Comparison of ENCODE assay signal across 16 cellular contexts in the genomic region with DNA sequence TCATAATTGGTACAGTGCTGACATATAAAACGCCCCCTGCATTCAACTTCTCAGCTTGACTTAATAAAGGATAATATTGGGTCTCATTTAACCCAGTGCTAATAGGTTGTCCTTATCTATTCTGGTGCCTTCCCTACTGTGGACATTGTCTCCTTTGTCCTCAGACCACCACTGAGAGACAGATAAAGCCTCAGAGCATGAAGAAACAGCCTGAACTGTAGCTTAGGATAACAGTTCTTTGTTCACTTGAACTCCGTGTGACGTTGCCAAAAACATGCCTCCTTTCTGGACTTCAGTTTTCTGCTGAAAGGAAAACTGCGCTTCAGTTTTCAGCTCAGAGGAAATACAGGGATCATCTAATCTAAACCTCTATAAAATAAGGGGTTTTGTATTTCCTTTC.
DNase-seq lines count a peak whose midpoint lies in the region; ATAC-seq lines count a peak whose summit lies in the region.
"Had no signal": no experiment of that assay in that cellular context is flagged by ENCODE, and none has a peak within 500 bp of the region (broad histone marks: within the 10 kb centered on the region; RNA-seq: fewer than 3 reads in every experiment).

No MANE protein-coding gene starts in this region.

- H4K91ac ChIP-seq in neuronal stem cell (ENCODE audit: low read depth, low read length, poor library complexity) = no peak overlapping the region

- ATAC-seq in GM18861 (IDR thresholded peaks at IDR 0.05; ENCODE audit: unreplicated experiment) = no peak
- ATAC-seq: PC-3 had no signal

- H3K4me2 ChIP-seq in neuronal stem cell (ENCODE audit: insufficient read depth, low read length, poor library complexity, severe bottlenecking) = no peak overlapping the region
- H3K4me2 ChIP-seq: KMS-11 had no signal

- H3K18ac ChIP-seq in neuronal stem cell (ENCODE audit: low read length) = no peak overlapping the region

- H3K79me1 ChIP-seq in neuronal stem cell (ENCODE audit: low read depth, low read length) = no peaks in the 10 kb centered on the region

- no peak overlapping the region for H3K14ac ChIP-seq in neuronal stem cell (ENCODE audit: low read length)

- H3K27ac ChIP-seq in neuronal stem cell (replicated peaks; ENCODE audit: low read length) = no peak overlapping the region
- H3K27ac ChIP-seq: C4-2B, KMS-11 had no signal

- no peak overlapping the region for H2AK5ac ChIP-seq in neuronal stem cell (ENCODE audit: low read depth, low read length)

- no peaks in the 10 kb centered on the region for H3K9me3 ChIP-seq in neuronal stem cell (replicated peaks in 1 of 2; ENCODE audit: control insufficient read depth in 2 of 2, insufficient read depth in 1 of 2, low read depth in 1 of 2, low read length in 2 of 2)

- peak overlapping the region; percentile 32 for H2AFZ ChIP-seq in neuronal stem cell (ENCODE audit: low read length)

- no peak overlapping the region for H3K4ac ChIP-seq in neuronal stem cell (ENCODE audit: low read length)

- DNase-seq in COLO829 (ENCODE audit: low spot score) = peak; percentile 89
- DNase-seq in NCI-H1930 (lab: John Stamatoyannopoulos, UW) = peak; percentile 56 to 76
- DNase-seq in foreskin melanocyte = peak; percentile 89
- no peak for DNase-seq in neuronal stem cell (ENCODE audit: low spot score)
- no peak for DNase-seq in mucosa of gallbladder (ENCODE audit: low spot score)
- no peak for DNase-seq in NCI-H2029 (lab: John Stamatoyannopoulos, UW)
- no peak for DNase-seq in activated effector memory CD4-positive, alpha-beta T cell treated with Interleukin-2 at 50 U/mL for 16 hours
- DNase-seq: COR-L47, GF-D8, NCI-H1048, NCI-H187, NCI-H774, PC-3 had no signal

- no peak overlapping the region for H2BK5ac ChIP-seq in neuronal stem cell (ENCODE audit: low read length)

- no peak overlapping the region for H2BK120ac ChIP-seq in neuronal stem cell (ENCODE audit: low read depth, low read length)

- WGBS in neuronal stem cell (ENCODE audit: extremely low coverage in 2 of 2, insufficient read length in 2 of 2, insufficient replicate concordance in 1 of 2), 2 donors = no CpG with 5 or more reads among the region's 4 CpGs

- no peaks in the 10 kb centered on the region for H3K27me3 ChIP-seq in neuronal stem cell (ENCODE audit: control insufficient read depth in 3 of 3, insufficient read depth in 3 of 3, low read depth in 1 of 3, low read length in 3 of 3)

- no peak overlapping the region for H2BK15ac ChIP-seq in neuronal stem cell (ENCODE audit: low read length)

- no peaks in the 10 kb centered on the region for H3K36me3 ChIP-seq in neuronal stem cell (replicated peaks in 1 of 2; ENCODE audit: control insufficient read depth in 2 of 2, insufficient read depth in 2 of 2, low read length in 2 of 2)

- no peak overlapping the region for H3K4me3 ChIP-seq in neuronal stem cell (ENCODE audit: low read length in 2 of 2)

- H2BK12ac ChIP-seq in neuronal stem cell (ENCODE audit: low read length) = no peak overlapping the region

- no peak overlapping the region for H3K9ac ChIP-seq in neuronal stem cell (ENCODE audit: low read depth, low read length, poor library complexity)
- H3K9ac ChIP-seq: KMS-11 had no signal

- peaks cover 0 to 2% of the 10 kb centered on the region in 2 donors for H3K4me1 ChIP-seq in neuronal stem cell (ENCODE audit: control insufficient read depth in 2 of 2, insufficient read depth in 1 of 2, low read depth in 1 of 2, low read length in 2 of 2)

- H3K23ac ChIP-seq in neuronal stem cell (ENCODE audit: low read depth, low read length, poor library complexity) = no peak overlapping the region

- no peak overlapping the region for H4K8ac ChIP-seq in neuronal stem cell (ENCODE audit: low read depth, low read length)

Comparison
In these comparisons a context has a peak if more than half of its experiments do, and no peak if none do; other contexts are left out.
1. DNase-seq: peak in COLO829 (single experiment), NCI-H1930 (2 of 2) and foreskin melanocyte (single experiment); none in neuronal stem cell (single experiment), mucosa of gallbladder (single experiment), NCI-H2029 (single experiment) and activated effector memory CD4-positive, alpha-beta T cell treated with Interleukin-2 at 50 U/mL for 16 hours (single experiment).